ENCODE assay signal across 18 cellular contexts in genomic region chr9:110006657-110007056, GRCh38.
DNase-seq lines count a peak whose midpoint lies in the region; ATAC-seq and TF ChIP-seq lines count a peak whose summit lies in the region.
"Had no signal": no experiment of that assay in that cellular context is flagged by ENCODE, and none has a peak within 500 bp of the region (broad histone marks: within the 10 kb centered on the region; RNA-seq: fewer than 3 reads in every experiment).

No MANE protein-coding gene starts in this region.

- no peak overlapping the region for H3K4me3 ChIP-seq in AG04450 (ENCODE audit: low read depth, low read length)
- H3K4me3 ChIP-seq in Panc1 (ENCODE audit: low read depth in 2 of 2, low read length in 2 of 2): no peak overlapping the region
- no peak overlapping the region for H3K4me3 ChIP-seq in fibroblast of the aortic adventitia (ENCODE audit: low read depth, low read length)
- H3K4me3 ChIP-seq: ascending aorta, Peyer's patch, transverse colon had no signal

- POLR2A ChIA-PET in AG04450 (lab: Yijun Ruan, JAX) (no interaction called here), Panc1 (lab: Charles Lee) (no interaction called here)

- H3K27me3 ChIP-seq in AG04450 (ENCODE audit: control insufficient read depth, insufficient read depth, low read length): no peaks in the 10 kb centered on the region
- no peaks in the 10 kb centered on the region for H3K27me3 ChIP-seq in Panc1 (ENCODE audit: control insufficient read depth, insufficient read depth, low read length)
- H3K27me3 ChIP-seq: ascending aorta, Peyer's patch, transverse colon had no signal

- H3K27ac ChIP-seq in AG04450 (ENCODE audit: low read depth, low read length) (no peak overlapping the region), Panc1 (ENCODE audit: low read length) (no peak overlapping the region)
- H3K27ac ChIP-seq: ascending aorta, transverse colon had no signal

- CTCF ChIA-PET in AG04450 (lab: Charles Lee): interaction anchor here (0.6 to 1.5 kb wide), 2 partner anchors 9 to 120 kb away, joined by 3 read pairs; no protein-coding TSS in a partner anchor
- CTCF ChIA-PET in Panc1 (lab: Charles Lee): interaction anchor here (0.6 kb wide), 1 partner anchor 25 kb away, joined by 4 read pairs; no protein-coding TSS in a partner anchor

- no peaks in the 10 kb centered on the region for H3K36me3 ChIP-seq in Panc1 (ENCODE audit: control insufficient read depth, insufficient read depth, low read length)
- H3K36me3 ChIP-seq: ascending aorta, Peyer's patch, transverse colon had no signal

- DNase-seq in AG04450 (ENCODE audit: low read depth, low spot score) (no peak), DMS53 (lab: John Stamatoyannopoulos, UW) (peak; percentile 47), Panc1 (ENCODE audit: low read depth, low spot score) (no peak), fibroblast of the aortic adventitia (ENCODE audit: low read depth) (no peak), T-helper 2 cell (no peak), medulla oblongata (ENCODE audit: extremely low spot score) (no peak), activated gamma-delta T cell treated with Interleukin-2 at 50 U/mL for 16 hours (no peak), NCI-H1105 (lab: John Stamatoyannopoulos, UW) (no peak)
- DNase-seq: activated CD4-positive, CD25-positive, alpha-beta regulatory T cell treated with anti-CD3 and anti-CD28 coated beads, Interleukin-2, amount 50 U/mL, for 72 hours; CD8-positive, alpha-beta memory T cell; effector CD4-positive, alpha-beta T cell; NCI-H1417 treated with DMSO at 0.1 percent for 48 hours; nucleus accumbens; Peyer's patch; stimulated activated CD4-positive, alpha-beta T cell treated with anti-CD3 and anti-CD28 coated beads, Interleukin-4, amount 100 ng/mL, for 1 hour; transverse colon had no signal

- H3K9me3 ChIP-seq in AG04450 (ENCODE audit: control insufficient read depth, insufficient read depth, low read length): no peaks in the 10 kb centered on the region
- no peaks in the 10 kb centered on the region for H3K9me3 ChIP-seq in Panc1 (ENCODE audit: control insufficient read depth, insufficient read depth, low read depth, low read length)
- H3K9me3 ChIP-seq: ascending aorta, Peyer's patch, transverse colon had no signal

- in situ Hi-C loops in Panc1 (cut with HindIII; ENCODE audit: low pct_unique_long_range_greater_than_20kb, low sequenced_read_pairs): no loop called here

- ATAC-seq in Panc1: no peak
- ATAC-seq: activated naive CD4-positive, alpha-beta T cell treated with anti-CD3 and anti-CD28 coated beads, Interleukin-2, amount 50 U/mL, for 72 hours had no signal

- TF ChIP-seq CTCF in AG04450 (IDR thresholded peaks at IDR 0.05; ENCODE audit: low read depth, low read length) (peak; percentile 1; the same call in 1 of the 2 replicates), Panc1 (IDR thresholded peaks at IDR 0.05) (peak; percentile 18; the same call in 1 of the 2 replicates), fibroblast of the aortic adventitia (IDR thresholded peaks at IDR 0.05; ENCODE audit: insufficient read depth, low read length) (peak; percentile 4)

- no TSS peak for BruUV-seq in Panc1 (replicated peaks; lab: Mats Ljungman, UMichigan)

- no peaks in the 10 kb centered on the region for H3K4me1 ChIP-seq in Panc1 (ENCODE audit: control insufficient read depth, insufficient read depth, low read length)
- H3K4me1 ChIP-seq: ascending aorta, Peyer's patch, transverse colon had no signal

- intact Hi-C loops in Panc1 (cut with micrococcal nuclease; ENCODE audit: unreplicated experiment): no loop called here
